30 cellular contexts compared by ENCODE assay signal in genomic region chr6:71465096-71465495, GRCh38.
"Had no signal": no experiment of that assay in that cellular context is flagged by ENCODE, and none has a peak within 500 bp of the region (broad histone marks: within the 10 kb centered on the region; RNA-seq: fewer than 3 reads in every experiment).

No MANE protein-coding gene starts in this region.

- H3K27ac Mint-ChIP-seq: activated CD4-positive, alpha-beta memory T cell treated with anti-CD3 and anti-CD28 coated beads, Interleukin-2, amount 10 ng/mL, durations not matched to agents 7 days and 5 days; activated CD4-positive, alpha-beta T cell treated with anti-CD3 and anti-CD28 coated beads, Interleukin-2, amount 10 ng/mL, durations not matched to agents 7 days and 5 days; activated naive CD4-positive, alpha-beta T cell treated with anti-CD3 and anti-CD28 coated beads, Interleukin-2, amount 10 ng/mL, durations not matched to agents 7 days and 5 days; activated naive CD4-positive, alpha-beta T cell treated with anti-CD3 and anti-CD28 coated beads, Interleukin-2, amount 50 U/mL, for 72 hours; activated naive CD8-positive, alpha-beta T cell treated with anti-CD3 and anti-CD28 coated beads, Interleukin-2, amount 10 ng/mL, durations not matched to agents 7 days and 5 days; activated T-cell treated with anti-CD3 and anti-CD28 coated beads, Interleukin-2, amount 50 U/mL, for 24 hours; activated T-cell treated with anti-CD3 and anti-CD28 coated beads, Interleukin-2, amount 50 U/mL, for 72 hours; effector memory CD8-positive, alpha-beta T cell had no signal

- H3K4me2 ChIP-seq: hepatocyte had no signal

- H3K4me1 ChIP-seq: body of pancreas, heart right ventricle had no signal

- ATAC-seq: activated naive CD4-positive, alpha-beta T cell treated with anti-CD3 and anti-CD28 coated beads, Interleukin-2, amount 50 U/mL, for 72 hours; activated T-cell treated with anti-CD3 and anti-CD28 coated beads, Interleukin-2, amount 50 U/mL, for 72 hours; body of pancreas; effector memory CD8-positive, alpha-beta T cell; gastroesophageal sphincter; heart right ventricle had no signal

- H3K4me3 Mint-ChIP-seq: activated CD4-positive, alpha-beta memory T cell treated with anti-CD3 and anti-CD28 coated beads, Interleukin-2, amount 10 ng/mL, durations not matched to agents 7 days and 5 days; activated CD4-positive, alpha-beta T cell treated with anti-CD3 and anti-CD28 coated beads, Interleukin-2, amount 10 ng/mL, durations not matched to agents 7 days and 5 days; activated naive CD4-positive, alpha-beta T cell treated with anti-CD3 and anti-CD28 coated beads, Interleukin-2, amount 10 ng/mL, durations not matched to agents 7 days and 5 days; activated naive CD8-positive, alpha-beta T cell treated with anti-CD3 and anti-CD28 coated beads, Interleukin-2, amount 10 ng/mL, durations not matched to agents 7 days and 5 days; activated T-cell treated with anti-CD3 and anti-CD28 coated beads, Interleukin-2, amount 50 U/mL, for 24 hours; activated T-cell treated with anti-CD3 and anti-CD28 coated beads, Interleukin-2, amount 50 U/mL, for 72 hours; effector memory CD8-positive, alpha-beta T cell had no signal

- H3K9me3 ChIP-seq: body of pancreas, esophagus squamous epithelium had no signal

- H3K27me3 ChIP-seq: body of pancreas, esophagus squamous epithelium, gastroesophageal sphincter, heart right ventricle, hepatocyte had no signal

- H3K36me3 ChIP-seq: esophagus squamous epithelium, gastroesophageal sphincter, heart right ventricle had no signal

- FAIRE-seq: colon, endothelial cell of umbilical vein had no signal

- H3K27ac ChIP-seq: body of pancreas, esophagus squamous epithelium, gastroesophageal sphincter, heart right ventricle, hepatocyte had no signal

- H3K79me2 ChIP-seq: hepatocyte had no signal

- H3K27me3 Mint-ChIP-seq: activated naive CD4-positive, alpha-beta T cell treated with anti-CD3 and anti-CD28 coated beads, Interleukin-2, amount 10 ng/mL, durations not matched to agents 7 days and 5 days; activated naive CD8-positive, alpha-beta T cell treated with anti-CD3 and anti-CD28 coated beads, Interleukin-2, amount 10 ng/mL, durations not matched to agents 7 days and 5 days had no signal

- H3K9me3 Mint-ChIP-seq: activated CD4-positive, alpha-beta memory T cell treated with anti-CD3 and anti-CD28 coated beads, Interleukin-2, amount 10 ng/mL, durations not matched to agents 7 days and 5 days; activated CD4-positive, alpha-beta T cell treated with anti-CD3 and anti-CD28 coated beads, Interleukin-2, amount 10 ng/mL, durations not matched to agents 7 days and 5 days; activated naive CD4-positive, alpha-beta T cell treated with anti-CD3 and anti-CD28 coated beads, Interleukin-2, amount 10 ng/mL, durations not matched to agents 7 days and 5 days; effector memory CD8-positive, alpha-beta T cell had no signal

- H3K36me3 Mint-ChIP-seq: activated naive CD4-positive, alpha-beta T cell treated with anti-CD3 and anti-CD28 coated beads, Interleukin-2, amount 10 ng/mL, durations not matched to agents 7 days and 5 days; activated naive CD8-positive, alpha-beta T cell treated with anti-CD3 and anti-CD28 coated beads, Interleukin-2, amount 10 ng/mL, durations not matched to agents 7 days and 5 days had no signal

- H2AFZ ChIP-seq: hepatocyte had no signal

- DNase-seq: activated CD4-positive, alpha-beta memory T cell treated with anti-CD3 and anti-CD28 coated beads, Interleukin-2, amount 10 ng/mL, durations not matched to agents 7 days and 5 days; activated CD4-positive, alpha-beta T cell treated with anti-CD3 and anti-CD28 coated beads for 1 hour; activated CD4-positive, alpha-beta T cell treated with anti-CD3 and anti-CD28 coated beads for 4 hours; activated CD4-positive, alpha-beta T cell treated with anti-CD3 and anti-CD28 coated beads, Interleukin-2, amount 10 ng/mL, durations not matched to agents 7 days and 5 days; activated CD4-positive, alpha-beta T cell treated with anti-CD3 and anti-CD28 coated beads, Interleukin-2, amount 50 U/mL, for 4 hours; activated CD8-positive, alpha-beta memory T cell treated with anti-CD3 and anti-CD28 coated beads, Interleukin-2, amount 50 U/mL, for 48 hours; activated gamma-delta T cell; activated naive CD4-positive, alpha-beta T cell; activated naive CD4-positive, alpha-beta T cell treated with anti-CD3 and anti-CD28 coated beads, Interleukin-2, amount 10 ng/mL, durations not matched to agents 7 days and 5 days; activated naive CD8-positive, alpha-beta T cell treated with anti-CD3 and anti-CD28 coated beads, Interleukin-2, amount 10 ng/mL, durations not matched to agents 7 days and 5 days; activated T-cell treated with anti-CD3 and anti-CD28 coated beads for 4 hours; activated T-cell treated with anti-CD3 and anti-CD28 coated beads, Interleukin-2, amount 50 U/mL, for 24 hours; activated T-cell treated with anti-CD3 and anti-CD28 coated beads, Interleukin-2, amount 50 U/mL, for 72 hours; amygdala; aorta; body of pancreas; caudate nucleus; cortex of kidney; dermis blood vessel endothelial cell; effector CD4-positive, alpha-beta T cell; effector memory CD8-positive, alpha-beta T cell; esophagus squamous epithelium; foreskin melanocyte; heart right ventricle; T-helper 2 cell had no signal

- H3K4me3 ChIP-seq: body of pancreas, esophagus squamous epithelium, gastroesophageal sphincter, heart right ventricle, hepatocyte had no signal

- H3K4me1 Mint-ChIP-seq: activated CD4-positive, alpha-beta memory T cell treated with anti-CD3 and anti-CD28 coated beads, Interleukin-2, amount 10 ng/mL, durations not matched to agents 7 days and 5 days; activated CD4-positive, alpha-beta T cell treated with anti-CD3 and anti-CD28 coated beads, Interleukin-2, amount 10 ng/mL, durations not matched to agents 7 days and 5 days; activated naive CD4-positive, alpha-beta T cell treated with anti-CD3 and anti-CD28 coated beads, Interleukin-2, amount 10 ng/mL, durations not matched to agents 7 days and 5 days; activated naive CD8-positive, alpha-beta T cell treated with anti-CD3 and anti-CD28 coated beads, Interleukin-2, amount 10 ng/mL, durations not matched to agents 7 days and 5 days had no signal
